26 cellular contexts compared by ENCODE assay signal in genomic region chr3:35120026-35120425, GRCh38.
"Had no signal": no experiment of that assay in that cellular context is flagged by ENCODE, and none has a peak within 500 bp of the region (broad histone marks: within the 10 kb centered on the region; RNA-seq: fewer than 3 reads in every experiment).

No MANE protein-coding gene starts in this region.

- H3K36me3 ChIP-seq: gastrocnemius medialis, left lung, pancreas, right lobe of liver, thyroid gland had no signal

- H3K4me3 ChIP-seq: dorsolateral prefrontal cortex, gastrocnemius medialis, left lung, pancreas, right lobe of liver, smooth muscle cell, thyroid gland had no signal

- ATAC-seq: esophagus mucosa; gastrocnemius medialis; left cardiac atrium; left lung; naive thymus-derived CD4-positive, alpha-beta T cell; pancreas; right lobe of liver; stimulated activated naive CD8-positive, alpha-beta T cell treated with anti-CD3 and anti-CD28 coated beads, Interleukin-15, amount 100 ng/mL, for 72 hours had no signal

- H3K4me2 ChIP-seq: smooth muscle cell had no signal

- DNase-seq: dorsolateral prefrontal cortex; effector CD4-positive, alpha-beta T cell; foreskin fibroblast; gastrocnemius medialis; head of caudate nucleus; left cardiac atrium; left lung; mesendoderm; midbrain; naive thymus-derived CD4-positive, alpha-beta T cell; nephron progenitor cell; occipital lobe; pancreas; retina; right lobe of liver; stimulated activated CD4-positive, alpha-beta T cell treated with anti-CD3 and anti-CD28 coated beads, Interleukin-12 subunit alpha, Interleukin-12 subunit beta, amount 100 ng/mL, for 4 hours; stimulated activated CD4-positive, alpha-beta T cell treated with anti-CD3 and anti-CD28 coated beads, Interleukin-1b, Interleukin-23, amount 100 ng/mL, for 48 hours; stimulated activated CD4-positive, alpha-beta T cell treated with anti-CD3 and anti-CD28 coated beads, Interleukin-4, amount 100 ng/mL, for 1 hour; stimulated activated CD8-positive, alpha-beta memory T cell treated with anti-CD3 and anti-CD28 coated beads, Interleukin-4, amount 100 ng/mL, for 48 hours; stimulated activated naive CD4-positive, alpha-beta T cell; stimulated activated naive CD8-positive, alpha-beta T cell treated with anti-CD3 and anti-CD28 coated beads, Interleukin-15, amount 100 ng/mL, for 72 hours; thyroid gland had no signal

- FAIRE-seq: islet of Langerhans, pancreas had no signal

- H3K27me3 ChIP-seq: dorsolateral prefrontal cortex, gastrocnemius medialis, left lung, pancreas, right lobe of liver, thyroid gland had no signal

- H3K9me3 ChIP-seq: gastrocnemius medialis, pancreas, right lobe of liver, thyroid gland had no signal

- H3K4me1 ChIP-seq: gastrocnemius medialis, left lung, pancreas, right lobe of liver, thyroid gland had no signal

- H3K27ac ChIP-seq: dorsolateral prefrontal cortex, epithelial cell of prostate, gastrocnemius medialis, left lung, pancreas, right lobe of liver, thyroid gland had no signal
